8 cellular contexts compared by ENCODE assay signal in genomic region chr2:232444409-232445148, GRCh38. TPM values are rescaled to one million over a fixed set of nuclear protein-coding genes. Genes with fewer than 3 reads are reported as not detected.
DNase-seq lines count a peak whose midpoint lies in the region; ATAC-seq and TF ChIP-seq lines count a peak whose summit lies in the region.

No MANE protein-coding gene starts in this region.

- H3K4me3 ChIP-seq in LNCaP clone FGC (ENCODE audit: low read depth, low read length) (no peak overlapping the region), choroid plexus epithelial cell (ENCODE audit: low read depth, low read length) (no peak overlapping the region), thyroid gland (replicated peaks in 1 of 3) (no peak overlapping the region)
- no peak overlapping the region for H3K4me3 ChIP-seq in naive thymus-derived CD4-positive, alpha-beta T cell (ENCODE audit: low read length)

- peak; percentile 47 for ATAC-seq in naive thymus-derived CD4-positive, alpha-beta T cell
- ATAC-seq in HG03159 (IDR thresholded peaks at IDR 0.05; ENCODE audit: unreplicated experiment) (no peak), HG02852 (IDR thresholded peaks at IDR 0.05; ENCODE audit: unreplicated experiment) (no peak)

- H3K36me3 ChIP-seq in naive thymus-derived CD4-positive, alpha-beta T cell (ENCODE audit: control insufficient read depth in 2 of 3, insufficient read depth in 3 of 3, low read length in 3 of 3), result no peaks in the 10 kb centered on the region
- H3K36me3 ChIP-seq in thyroid gland, result no peaks in the 10 kb centered on the region

- POLR2A ChIA-PET in naive thymus-derived CD4-positive, alpha-beta T cell (lab: Charles Lee), result no interaction called here

- H3K36me3 Mint-ChIP-seq in naive thymus-derived CD4-positive, alpha-beta T cell, result no peaks in the 10 kb centered on the region

- intact Hi-C loops in naive thymus-derived CD4-positive, alpha-beta T cell (cut with micrococcal nuclease), result loop anchor here (1.0 to 10.0 kb wide), 5 partner anchors 80 to 538 kb away; partner anchors contain the start of genes CHRND (in 1 of the 2), NPPC (in 1 of the 2) and PRSS56 (in 1 of the 2)
- intact Hi-C loops in thyroid gland (cut with DNase I), result loop anchor here (5.0 kb wide), 2 partner anchors 78 to 537 kb away; partner anchors contain the start of gene PRSS56

- 60 to 76% methylated on average over 9 to 10 of the region's 21 CpGs for WGBS in thyroid gland, 2 donors

- no peaks in the 10 kb centered on the region for H3K4me1 ChIP-seq in naive thymus-derived CD4-positive, alpha-beta T cell (ENCODE audit: control insufficient read depth in 2 of 2, insufficient read depth in 2 of 2, low read length in 2 of 2)
- H3K4me1 ChIP-seq in thyroid gland, result no peaks in the 10 kb centered on the region

- DNase-seq in LNCaP clone FGC (ENCODE audit: low read depth) (no peak), choroid plexus epithelial cell (ENCODE audit: low read depth) (peak; percentile 78), thyroid gland (peak; percentile 21 to 42)
- DNase-seq in activated CD4-positive, CD25-positive, alpha-beta regulatory T cell treated with anti-CD3 and anti-CD28 coated beads, Interleukin-2, amount 50 U/mL, for 16 hours (ENCODE audit: low read depth, low spot score), result peak; percentile 30
- DNase-seq in naive thymus-derived CD4-positive, alpha-beta T cell, result peak in 8 of 9 donors; percentile 17 to 68 (median 35)

- no peak overlapping the region for H3K27ac ChIP-seq in naive thymus-derived CD4-positive, alpha-beta T cell (ENCODE audit: low read depth, low read length)
- no peak overlapping the region for H3K27ac ChIP-seq in thyroid gland

- H3K9me3 Mint-ChIP-seq in naive thymus-derived CD4-positive, alpha-beta T cell, result no peaks in the 10 kb centered on the region

- no peak overlapping the region for H3K4me3 Mint-ChIP-seq in naive thymus-derived CD4-positive, alpha-beta T cell

- H3K27ac Mint-ChIP-seq in naive thymus-derived CD4-positive, alpha-beta T cell, result no peak overlapping the region

- no peaks in the 10 kb centered on the region for H3K9me3 ChIP-seq in naive thymus-derived CD4-positive, alpha-beta T cell (ENCODE audit: control insufficient read depth in 2 of 3, low read length in 3 of 3)
- H3K9me3 ChIP-seq in thyroid gland, result no peaks in the 10 kb centered on the region

- H3K27me3 Mint-ChIP-seq in naive thymus-derived CD4-positive, alpha-beta T cell, result peaks cover 0 to 3% (median 0%) of the 10 kb centered on the region in 5 donors

- peak; percentile 89 for TF ChIP-seq CTCF in GM12872 (IDR thresholded peaks at IDR 0.05; ENCODE audit: insufficient read depth, low read depth, low read length)
- TF ChIP-seq CTCF in LNCaP clone FGC (IDR thresholded peaks at IDR 0.05; ENCODE audit: control insufficient read depth, extremely low read depth, insufficient read depth), result peak; percentile 56
- peak; percentile 84 for TF ChIP-seq CTCF in choroid plexus epithelial cell (conservative IDR thresholded peaks at IDR 0.05; ENCODE audit: low read depth, low read length)
- TF ChIP-seq CTCF in thyroid gland (IDR thresholded peaks at IDR 0.05), result peak in 3 of 6 experiments; percentile 13 to 45 (median 17)

- H3K4me1 Mint-ChIP-seq in naive thymus-derived CD4-positive, alpha-beta T cell, result peaks cover 0 to 12% (median 3%) of the 10 kb centered on the region in 7 donors

- H3K27me3 ChIP-seq in naive thymus-derived CD4-positive, alpha-beta T cell (ENCODE audit: control insufficient read depth in 2 of 2, insufficient read depth in 2 of 2, low read length in 2 of 2), result no peaks in the 10 kb centered on the region
- no peaks in the 10 kb centered on the region for H3K27me3 ChIP-seq in thyroid gland

- TF ChIP-seq POLR2A in thyroid gland (IDR thresholded peaks at IDR 0.05), result no peak

- CTCF ChIA-PET in naive thymus-derived CD4-positive, alpha-beta T cell (lab: Charles Lee), result no interaction called here

RNA-seq across cellular contexts. Expression of gene ALPI, which starts 11.4 kb away (rescaled TPM):
- total RNA-seq in naive thymus-derived CD4-positive, alpha-beta T cell, result not detected
- polyA plus RNA-seq in naive thymus-derived CD4-positive, alpha-beta T cell, result not detected
- total RNA-seq in thyroid gland, result not detected

RNA-seq across cellular contexts. Expression of gene ALPG, which starts 37.9 kb away (rescaled TPM):
- not detected for total RNA-seq in naive thymus-derived CD4-positive, alpha-beta T cell
- not detected for polyA plus RNA-seq in naive thymus-derived CD4-positive, alpha-beta T cell
- total RNA-seq in thyroid gland, result not detected

RNA-seq across cellular contexts. Expression of gene ECEL1, which starts 43.1 kb away (rescaled TPM):
- total RNA-seq in naive thymus-derived CD4-positive, alpha-beta T cell, result not detected
- polyA plus RNA-seq in naive thymus-derived CD4-positive, alpha-beta T cell, result not detected
- 1 to 10 TPM in 2 of 4 donors, under 1 TPM in 2; 0.11 to 1.5 (median 1.2) TPM for total RNA-seq in thyroid gland
